In the genomic region with DNA sequence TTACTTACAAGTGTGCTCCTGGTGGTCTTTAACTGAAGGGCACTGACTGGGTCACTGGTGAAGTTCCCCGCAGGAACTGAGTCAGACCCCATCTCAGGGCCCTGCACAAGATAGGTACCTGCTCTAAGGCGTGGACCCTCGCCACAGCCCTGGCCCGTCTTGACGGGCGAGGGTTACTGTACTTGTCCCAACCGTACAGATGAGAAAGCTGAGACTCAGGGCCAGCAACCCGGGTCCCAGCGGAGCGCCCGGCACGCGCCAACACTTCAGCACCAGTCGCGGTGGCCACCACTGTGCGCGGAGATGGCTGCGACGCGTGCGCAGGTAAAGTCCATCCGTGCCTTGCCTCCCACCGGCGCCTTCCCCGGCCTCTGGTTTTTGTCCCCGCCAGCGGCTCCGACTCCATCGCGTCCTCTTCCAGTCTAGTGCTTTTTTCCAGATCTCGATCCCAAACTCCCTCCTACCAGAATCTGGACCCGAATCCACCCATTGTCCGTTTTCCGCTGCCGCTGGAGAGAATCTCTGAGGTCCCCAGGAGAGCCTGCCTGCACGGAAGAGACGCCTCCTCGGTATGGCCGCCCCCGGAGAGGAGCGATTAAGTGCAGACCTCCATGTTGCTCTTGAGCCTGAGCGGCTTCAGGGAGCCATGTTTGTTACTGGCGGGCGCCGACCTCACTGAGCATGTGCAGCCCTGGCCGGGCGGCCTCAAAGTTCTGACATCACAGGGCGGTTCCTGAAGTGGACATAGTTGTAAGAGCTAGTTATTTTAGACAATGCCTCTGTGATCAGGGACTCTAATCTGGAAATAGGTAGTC, we compare ENCODE assay signal across 1 cellular context.
A peak's percentile ranks its signal among the peaks of the same experiment; 100 is the strongest.
TF ChIP-seq lines count a peak whose summit lies in the region.

No MANE protein-coding gene starts in this region.

TF ChIP-seq in H1, 55 proteins besides CTCF, POLR2A, EP300 and RAD21:
- TF ChIP-seq CREB1 (IDR thresholded peaks at IDR 0.05), result 0 out of 2 replicates have a peak, but pooled peaks have one; percentile 4
- TF ChIP-seq YY1 (IDR thresholded peaks at IDR 0.05; ENCODE audit: low read depth, low read length), result peak; percentile 88
- peak; percentile 46; the same call in 1 of the 2 replicates for TF ChIP-seq TAF1 (IDR thresholded peaks at IDR 0.05; ENCODE audit: low read depth, low read length)
